7 cellular contexts compared by ENCODE assay signal in genomic region chr10:80409121-80409520, GRCh38. TPM values are rescaled to one million over a fixed set of nuclear protein-coding genes. Genes with fewer than 3 reads are reported as not detected.
DNase-seq lines count a peak whose midpoint lies in the region; ATAC-seq, FAIRE-seq and TF ChIP-seq lines count a peak whose summit lies in the region.

No MANE protein-coding gene starts in this region.

- 24% methylated on average over 12 of the region's 12 CpGs for WGBS in smooth muscle cell (ENCODE audit: low lambda C conversion rate)

- peak; percentile 1 for ATAC-seq in HG03175 (IDR thresholded peaks at IDR 0.05; ENCODE audit: unreplicated experiment)
- no peak for ATAC-seq in PC-3

- FAIRE-seq in urothelium cell line (lab: Jason Lieb, UNC) = no peak

- H3F3A ChIP-seq in smooth muscle cell (ENCODE audit: low read depth) (peaks cover 26% of the 10 kb centered on the region), PC-3 (ENCODE audit: low read length, unreplicated experiment) (no peaks in the 10 kb centered on the region)

- no TSS peak for BruUV-seq in PC-3 (replicated peaks; lab: Mats Ljungman, UMichigan)

- H3K36me3 Mint-ChIP-seq in activated T-helper 1 cell treated with anti-CD3 and anti-CD28 coated beads, Interleukin-12 subunit alpha, Interleukin-12 subunit beta, Interleukin-2, Interleukin-4 antibody, amounts not matched to agents 30 ng/mL and 10 ng/mL and 1 ng/mL, durations not matched to agents 14 hours and 24 hours and 36 hours (ENCODE audit: low read depth) = peaks cover 3% of the 10 kb centered on the region

- no peaks in the 10 kb centered on the region for H3K79me2 ChIP-seq in smooth muscle cell (ENCODE audit: low read depth)
- no peaks in the 10 kb centered on the region for H3K79me2 ChIP-seq in PC-3 (ENCODE audit: low read length)

- peaks cover 54% of the 10 kb centered on the region for H3K4me1 ChIP-seq in smooth muscle cell (ENCODE audit: low read depth)
- no peaks in the 10 kb centered on the region for H3K4me1 ChIP-seq in PC-3 (ENCODE audit: insufficient read depth, low read length)

- CTCF ChIA-PET in PC-3 (lab: Charles Lee) = no interaction called here

- H2AFZ ChIP-seq in smooth muscle cell (ENCODE audit: low read depth) (peak overlapping the region; percentile 89), PC-3 (ENCODE audit: low read length) (no peak overlapping the region)

- H3K27me3 Mint-ChIP-seq in activated T-helper 1 cell treated with anti-CD3 and anti-CD28 coated beads, Interleukin-12 subunit alpha, Interleukin-12 subunit beta, Interleukin-2, Interleukin-4 antibody, amounts not matched to agents 30 ng/mL and 10 ng/mL and 1 ng/mL, durations not matched to agents 14 hours and 24 hours and 36 hours (ENCODE audit: insufficient read depth) = peaks cover 20% of the 10 kb centered on the region

- H3K27me3 ChIP-seq in smooth muscle cell (ENCODE audit: low read depth) = no peaks in the 10 kb centered on the region
- H3K27me3 ChIP-seq in PC-3 (ENCODE audit: low read length) = no peaks in the 10 kb centered on the region

- H3K4me3 ChIP-seq in iPS-11a (ENCODE audit: low read depth, low read length) (peak overlapping the region; percentile 58), smooth muscle cell (peak overlapping the region; percentile 72), PC-3 (ENCODE audit: low read length) (no peak overlapping the region)

- intact Hi-C loops in activated T-helper 1 cell treated with anti-CD3 and anti-CD28 coated beads, Interleukin-12 subunit alpha, Interleukin-12 subunit beta, Interleukin-2, Interleukin-4 antibody, amounts not matched to agents 30 ng/mL and 10 ng/mL and 1 ng/mL, durations not matched to agents 14 hours and 24 hours and 36 hours (cut with micrococcal nuclease) = loop anchor here (2.0 to 5.0 kb wide), 2 partner anchors 36 to 202 kb away; partner anchors contain the start of gene ANXA11
- intact Hi-C loops in PC-3 (cut with micrococcal nuclease) = no loop called here

- H3K27ac Mint-ChIP-seq in activated T-helper 1 cell treated with anti-CD3 and anti-CD28 coated beads, Interleukin-12 subunit alpha, Interleukin-12 subunit beta, Interleukin-2, Interleukin-4 antibody, amounts not matched to agents 30 ng/mL and 10 ng/mL and 1 ng/mL, durations not matched to agents 14 hours and 24 hours and 36 hours = no peak overlapping the region

- H3K9me3 ChIP-seq in smooth muscle cell (replicated peaks; ENCODE audit: low read depth) = no peaks in the 10 kb centered on the region
- no peaks in the 10 kb centered on the region for H3K9me3 ChIP-seq in PC-3 (ENCODE audit: low read length)

- no peaks in the 10 kb centered on the region for H3K9me3 Mint-ChIP-seq in activated T-helper 1 cell treated with anti-CD3 and anti-CD28 coated beads, Interleukin-12 subunit alpha, Interleukin-12 subunit beta, Interleukin-2, Interleukin-4 antibody, amounts not matched to agents 30 ng/mL and 10 ng/mL and 1 ng/mL, durations not matched to agents 14 hours and 24 hours and 36 hours

- H3K9me2 ChIP-seq in PC-3 (replicated peaks; ENCODE audit: low read length) = no peaks in the 10 kb centered on the region

- peaks cover 30% of the 10 kb centered on the region for H3K4me1 Mint-ChIP-seq in activated T-helper 1 cell treated with anti-CD3 and anti-CD28 coated beads, Interleukin-12 subunit alpha, Interleukin-12 subunit beta, Interleukin-2, Interleukin-4 antibody, amounts not matched to agents 30 ng/mL and 10 ng/mL and 1 ng/mL, durations not matched to agents 14 hours and 24 hours and 36 hours (ENCODE audit: low read depth)

- H3K4me3 Mint-ChIP-seq in activated T-helper 1 cell treated with anti-CD3 and anti-CD28 coated beads, Interleukin-12 subunit alpha, Interleukin-12 subunit beta, Interleukin-2, Interleukin-4 antibody, amounts not matched to agents 30 ng/mL and 10 ng/mL and 1 ng/mL, durations not matched to agents 14 hours and 24 hours and 36 hours = peak overlapping the region; percentile 70

- H4K20me1 ChIP-seq in smooth muscle cell (ENCODE audit: low read depth) = peaks cover 20% of the 10 kb centered on the region
- H4K20me1 ChIP-seq in PC-3 (ENCODE audit: low read length) = no peaks in the 10 kb centered on the region

- no peak overlapping the region for H3K27ac ChIP-seq in smooth muscle cell (ENCODE audit: low read depth)
- H3K27ac ChIP-seq in PC-3 (ENCODE audit: low read length) = no peak overlapping the region

- POLR2A ChIA-PET in PC-3 (lab: Charles Lee; ENCODE audit: unreplicated experiment) = no interaction called here

- H3K4me2 ChIP-seq in smooth muscle cell = peak overlapping the region; percentile 93
- no peak overlapping the region for H3K4me2 ChIP-seq in PC-3 (ENCODE audit: low read length)

- TF ChIP-seq CTCF in smooth muscle cell (IDR thresholded peaks at IDR 0.05; ENCODE audit: borderline replicate concordance, insufficient read depth, poor library complexity, severe bottlenecking) (no peak), PC-3 (conservative IDR thresholded peaks at IDR 0.05; ENCODE audit: low read depth, low read length) (no peak)

- H3K36me3 ChIP-seq in smooth muscle cell (ENCODE audit: low read depth) (no peaks in the 10 kb centered on the region), PC-3 (ENCODE audit: low read depth, low read length) (no peaks in the 10 kb centered on the region)

- DNase-seq in activated T-helper 1 cell treated with anti-CD3 and anti-CD28 coated beads, Interleukin-12 subunit alpha, Interleukin-12 subunit beta, Interleukin-2, Interleukin-4 antibody, amounts not matched to agents 30 ng/mL and 10 ng/mL and 1 ng/mL, durations not matched to agents 14 hours and 24 hours and 36 hours (ENCODE audit: low spot score) = no peak
- DNase-seq in smooth muscle cell (lab: John Stamatoyannopoulos, UW; ENCODE audit: unreplicated experiment) (no peak), PC-3 (no peak), urothelium cell line (ENCODE audit: low spot score) (no peak)
- DNase-seq in stimulated activated CD8-positive, alpha-beta memory T cell treated with anti-CD3 and anti-CD28 coated beads, Interleukin-4, amount 100 ng/mL, for 48 hours = no peak

- H3K9ac ChIP-seq in smooth muscle cell (ENCODE audit: low read depth) (peak overlapping the region; percentile 50), PC-3 (ENCODE audit: low read length) (no peak overlapping the region)

RNA-seq across cellular contexts. Expression of gene PRXL2A, which starts 0.8 kb away (rescaled TPM):
- total RNA-seq in activated T-helper 1 cell treated with anti-CD3 and anti-CD28 coated beads, Interleukin-12 subunit alpha, Interleukin-12 subunit beta, Interleukin-2, Interleukin-4 antibody, amounts not matched to agents 30 ng/mL and 10 ng/mL and 1 ng/mL, durations not matched to agents 14 hours and 24 hours and 36 hours = 11.9 and 13.2 TPM in 2 replicates
- total RNA-seq in smooth muscle cell = 28.8 and 43.6 TPM in 2 replicates
- 80.0 and 82.0 TPM in 2 replicates for polyA plus RNA-seq in smooth muscle cell
- not detected in 2 replicates for total RNA-seq in PC-3 (2014; rRNA removed)

RNA-seq across cellular contexts. Expression of gene TSPAN14, which starts 45.0 kb away (rescaled TPM):
- 75.4 and 81.9 TPM in 2 replicates for total RNA-seq in activated T-helper 1 cell treated with anti-CD3 and anti-CD28 coated beads, Interleukin-12 subunit alpha, Interleukin-12 subunit beta, Interleukin-2, Interleukin-4 antibody, amounts not matched to agents 30 ng/mL and 10 ng/mL and 1 ng/mL, durations not matched to agents 14 hours and 24 hours and 36 hours
- total RNA-seq in smooth muscle cell (39.8 and 42.7 TPM in 2 replicates), PC-3 (2014; rRNA removed) (not detected in 2 replicates)
- 46.3 and 82.5 TPM in 2 replicates for polyA plus RNA-seq in smooth muscle cell

RNA-seq across cellular contexts. Expression of gene DYDC2, which starts 52.5 kb away (rescaled TPM):
- not detected in 2 replicates for total RNA-seq in activated T-helper 1 cell treated with anti-CD3 and anti-CD28 coated beads, Interleukin-12 subunit alpha, Interleukin-12 subunit beta, Interleukin-2, Interleukin-4 antibody, amounts not matched to agents 30 ng/mL and 10 ng/mL and 1 ng/mL, durations not matched to agents 14 hours and 24 hours and 36 hours
- not detected in 2 replicates for total RNA-seq in smooth muscle cell
- polyA plus RNA-seq in smooth muscle cell = not detected in 2 replicates
- total RNA-seq in PC-3 (2014; rRNA removed) = not detected in 2 replicates

RNA-seq across cellular contexts. Expression of gene DYDC1, which starts 52.6 kb away (rescaled TPM):
- not detected in 2 replicates for total RNA-seq in activated T-helper 1 cell treated with anti-CD3 and anti-CD28 coated beads, Interleukin-12 subunit alpha, Interleukin-12 subunit beta, Interleukin-2, Interleukin-4 antibody, amounts not matched to agents 30 ng/mL and 10 ng/mL and 1 ng/mL, durations not matched to agents 14 hours and 24 hours and 36 hours
- total RNA-seq in smooth muscle cell = not detected in 2 replicates
- not detected in 2 replicates for polyA plus RNA-seq in smooth muscle cell
- not detected in 2 replicates for total RNA-seq in PC-3 (2014; rRNA removed)

Comparison
In these comparisons a context has a peak if more than half of its experiments do, and no peak if none do; other contexts are left out.
1. RNA of gene PRXL2A, which starts 0.8 kb away (total RNA-seq): 28.8 to 43.6 TPM in smooth muscle cell and 11.9 to 13.2 TPM in activated T-helper 1 cell treated with anti-CD3 and anti-CD28 coated beads, Interleukin-12 subunit alpha, Interleukin-12 subunit beta, Interleukin-2, Interleukin-4 antibody, amounts not matched to agents 30 ng/mL and 10 ng/mL and 1 ng/mL, durations not matched to agents 14 hours and 24 hours and 36 hours; not detected in PC-3; every median in the first group is over 10 times any median in the second.
2. RNA of gene TSPAN14, which starts 45.0 kb away (total RNA-seq): 75.4 to 81.9 TPM in activated T-helper 1 cell treated with anti-CD3 and anti-CD28 coated beads, Interleukin-12 subunit alpha, Interleukin-12 subunit beta, Interleukin-2, Interleukin-4 antibody, amounts not matched to agents 30 ng/mL and 10 ng/mL and 1 ng/mL, durations not matched to agents 14 hours and 24 hours and 36 hours and 39.8 to 42.7 TPM in smooth muscle cell; not detected in PC-3; every median in the first group is over 10 times any median in the second.